Comparison of ENCODE assay signal across 8 cellular contexts in the genomic region with DNA sequence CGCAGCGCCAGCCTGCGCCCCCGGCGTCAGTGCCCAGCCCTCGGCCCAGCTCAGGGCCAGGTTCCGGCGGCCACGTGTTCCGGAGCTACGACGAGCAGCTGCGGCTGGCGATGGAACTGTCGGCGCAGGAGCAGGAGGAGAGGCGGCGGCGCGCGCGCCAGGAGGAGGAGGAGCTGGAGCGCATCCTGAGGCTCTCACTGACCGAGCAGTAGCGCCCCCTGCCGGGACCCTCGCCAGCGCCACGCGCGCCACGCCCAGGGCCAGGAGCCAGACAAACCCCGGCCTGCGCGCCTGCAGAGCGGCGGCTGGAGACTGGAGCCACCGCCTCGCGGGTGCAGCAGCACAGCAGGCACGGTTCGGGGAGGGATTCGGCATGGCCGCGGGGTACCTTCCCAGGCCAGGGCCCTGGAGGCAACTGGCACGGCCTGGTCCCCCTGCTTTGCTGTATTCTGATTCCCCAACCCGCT. TPM values are rescaled to one million over a fixed set of nuclear protein-coding genes. Genes with fewer than 3 reads are reported as not detected.
DNase-seq lines count a peak whose midpoint lies in the region; ATAC-seq and TF ChIP-seq lines count a peak whose summit lies in the region.

No MANE protein-coding gene starts in this region.

- DNase-seq in BJ (ENCODE audit: low read depth), result no peak
- DNase-seq in HuH-7 (ENCODE audit: low spot score), result peak; percentile 91
- peak; percentile 98 to 99 for DNase-seq in activated T-cell treated with anti-CD3 and anti-CD28 coated beads, Interleukin-2, amount 50 U/mL, for 48 hours
- DNase-seq in fibroblast of peridontal ligament (ENCODE audit: extremely low read depth), result peak; percentile 63
- peak; percentile 82 to 97 (median 89) for DNase-seq in naive thymus-derived CD8-positive, alpha-beta T cell
- DNase-seq in stimulated activated CD8-positive, alpha-beta memory T cell treated with anti-CD3 and anti-CD28 coated beads, Interleukin-7, amount 100 ng/mL, for 1 hour (ENCODE audit: low read depth in 2 of 2), result peak; percentile 83 to 88
- no peak for DNase-seq in COLO829 (ENCODE audit: low spot score)
- DNase-seq in NCI-H69 (lab: John Stamatoyannopoulos, UW), result no peak

- H3K36me3 Mint-ChIP-seq in naive thymus-derived CD8-positive, alpha-beta T cell, result no peaks in the 10 kb centered on the region

- H3K4me1 Mint-ChIP-seq in naive thymus-derived CD8-positive, alpha-beta T cell, result peaks cover 14 to 41% (median 37%) of the 10 kb centered on the region in 4 donors

- no peaks in the 10 kb centered on the region for H3K27me3 ChIP-seq in BJ (ENCODE audit: control insufficient read depth, insufficient read depth, low read length)

- H3K9me3 Mint-ChIP-seq in naive thymus-derived CD8-positive, alpha-beta T cell, result no peaks in the 10 kb centered on the region

- peak overlapping the region in 1 of 10 donors; percentile 60 for H3K27ac Mint-ChIP-seq in naive thymus-derived CD8-positive, alpha-beta T cell

- peak; percentile 65 for TF ChIP-seq CTCF in BJ (IDR thresholded peaks at IDR 0.05; ENCODE audit: insufficient read depth, low read depth, low read length)

- no peaks in the 10 kb centered on the region for H3K27me3 Mint-ChIP-seq in naive thymus-derived CD8-positive, alpha-beta T cell

- H3K36me3 ChIP-seq in BJ (ENCODE audit: control insufficient read depth, insufficient read depth, low read length), result no peaks in the 10 kb centered on the region

- CTCF ChIA-PET in BJ (lab: Yijun Ruan, JAX), result interaction anchor here (0.7 to 4.1 kb wide), 12 partner anchors 8 to 491 kb away, joined by 3 to 32 read pairs (median 3); partner anchors contain the start of genes ANKRD13B and CORO6

- POLR2A ChIA-PET in BJ (lab: Charles Lee), result no interaction called here
- POLR2A ChIA-PET in naive thymus-derived CD8-positive, alpha-beta T cell (lab: Charles Lee), result interaction anchor here (0.5 to 5.9 kb wide), 12 partner anchors 12 to 1628 kb away, joined by 3 to 79 read pairs (median 4); partner anchors contain the start of genes ABHD15, ANKRD13B, GIT1 and TP53I13

- peak overlapping the region; percentile 9 for H3K4me3 ChIP-seq in BJ (ENCODE audit: low read depth, low read length)

- ATAC-seq in naive thymus-derived CD8-positive, alpha-beta T cell, result peak; percentile 26 to 43

- H3K4me3 Mint-ChIP-seq in naive thymus-derived CD8-positive, alpha-beta T cell, result peak overlapping the region; percentile 32 to 92 (median 70)

RNA-seq across cellular contexts. Expression of gene CORO6, which starts 9.3 kb away (rescaled TPM):
- polyA plus RNA-seq in BJ (2011; rRNA removed), result 8.0 and 19.3 TPM in 2 replicates
- 12.4 and 14.2 TPM in 2 replicates for polyA minus RNA-seq in BJ (2011; rRNA and poly(A)+ RNA removed)
- total RNA-seq in naive thymus-derived CD8-positive, alpha-beta T cell, result 1 to 10 TPM; 1.6 to 2.2 TPM
- under 1 TPM in 2 of 3 donors, not detected in 1; 0.22 to 0.36 TPM for polyA plus RNA-seq in naive thymus-derived CD8-positive, alpha-beta T cell

RNA-seq across cellular contexts. Expression of gene ANKRD13B, which starts 20.5 kb away (rescaled TPM):
- polyA plus RNA-seq in BJ (2011; rRNA removed), result 1.9 and 3.1 TPM in 2 replicates
- 2.9 and 3.7 TPM in 2 replicates for polyA minus RNA-seq in BJ (2011; rRNA and poly(A)+ RNA removed)
- total RNA-seq in naive thymus-derived CD8-positive, alpha-beta T cell, result 1 to 10 TPM; 2.3 to 3.7 TPM
- under 1 TPM in 2 of 3 donors, not detected in 1; 0.25 to 0.32 TPM for polyA plus RNA-seq in naive thymus-derived CD8-positive, alpha-beta T cell

RNA-seq across cellular contexts. Expression of gene GIT1, which starts 24.0 kb away (rescaled TPM):
- 21.6 and 32.0 TPM in 2 replicates for polyA plus RNA-seq in BJ (2011; rRNA removed)
- 28.2 and 37.6 TPM in 2 replicates for polyA minus RNA-seq in BJ (2011; rRNA and poly(A)+ RNA removed)
- total RNA-seq in naive thymus-derived CD8-positive, alpha-beta T cell, result 10 to 100 TPM; 51.6 to 58.2 TPM
- 10 to 100 TPM in 1 of 3 donors, 1 to 10 TPM in 2; 4.4 to 27.7 (median 6.7) TPM for polyA plus RNA-seq in naive thymus-derived CD8-positive, alpha-beta T cell

RNA-seq across cellular contexts. Expression of gene TP53I13, which starts 44.9 kb away (rescaled TPM):
- 26.8 and 38.7 TPM in 2 replicates for polyA plus RNA-seq in BJ (2011; rRNA removed)
- 45.3 and 97.0 TPM in 2 replicates for polyA minus RNA-seq in BJ (2011; rRNA and poly(A)+ RNA removed)
- 10 to 100 TPM; 79.3 to 89.5 TPM for total RNA-seq in naive thymus-derived CD8-positive, alpha-beta T cell
- polyA plus RNA-seq in naive thymus-derived CD8-positive, alpha-beta T cell, result 10 to 100 TPM; 22.7 to 26.8 (median 25.5) TPM

RNA-seq across cellular contexts. Expression of gene ABHD15, which starts 46.6 kb away (rescaled TPM):
- 5.2 and 5.8 TPM in 2 replicates for polyA plus RNA-seq in BJ (2011; rRNA removed)
- 4.6 and 7.3 TPM in 2 replicates for polyA minus RNA-seq in BJ (2011; rRNA and poly(A)+ RNA removed)
- 10 to 100 TPM; 13.4 to 13.8 TPM for total RNA-seq in naive thymus-derived CD8-positive, alpha-beta T cell
- polyA plus RNA-seq in naive thymus-derived CD8-positive, alpha-beta T cell, result 1 to 10 TPM; 4.2 to 8.9 (median 7.1) TPM

Comparison
In these comparisons a context has a peak if more than half of its experiments do, and no peak if none do; other contexts are left out.
1. DNase-seq: peak in HuH-7 (single experiment), activated T-cell treated with anti-CD3 and anti-CD28 coated beads, Interleukin-2, amount 50 U/mL, for 48 hours (2 of 2), fibroblast of peridontal ligament (single experiment), naive thymus-derived CD8-positive, alpha-beta T cell (10 of 10) and stimulated activated CD8-positive, alpha-beta memory T cell treated with anti-CD3 and anti-CD28 coated beads, Interleukin-7, amount 100 ng/mL, for 1 hour (2 of 2); none in BJ (single experiment), COLO829 (single experiment) and NCI-H69 (single experiment).